16 cellular contexts compared by ENCODE assay signal in genomic region chr3:133591271-133591742, GRCh38. TPM values are rescaled to one million over a fixed set of nuclear protein-coding genes. Genes with fewer than 3 reads are reported as not detected.
DNase-seq lines count a peak whose midpoint lies in the region; ATAC-seq, FAIRE-seq and TF ChIP-seq lines count a peak whose summit lies in the region.
"Had no signal": no experiment of that assay in that cellular context is flagged by ENCODE, and none has a peak within 500 bp of the region (broad histone marks: within the 10 kb centered on the region; RNA-seq: fewer than 3 reads in every experiment).

No MANE protein-coding gene starts in this region.

- 68% methylated on average over 3 of the region's 3 CpGs for WGBS in HepG2 (ENCODE audit: low lambda C conversion rate)
- WGBS in right lobe of liver (ENCODE audit: insufficient coverage, low coverage, low lambda C conversion rate, missing lambda C conversion rate) = 95% methylated on average over 3 of the region's 3 CpGs
- 98% methylated on average over 3 of the region's 3 CpGs for WGBS in SK-N-SH (ENCODE audit: low lambda C conversion rate)

- FAIRE-seq in HepG2 (lab: Jason Lieb, UNC) = no peak
- FAIRE-seq: H1 had no signal

- H3K36me3 ChIP-seq in HepG2 (replicated peaks in 1 of 2; ENCODE audit: control insufficient read depth in 1 of 2, insufficient read depth in 2 of 2, low read length in 2 of 2) (peaks cover 5 to 23% of the 10 kb centered on the region in 2 experiments), right lobe of liver (peaks cover 1 to 29% (median 11%) of the 10 kb centered on the region in 4 donors), SK-N-SH (replicated peaks in 1 of 2; ENCODE audit: control insufficient read depth in 1 of 2, insufficient read depth in 2 of 2, low read length in 1 of 2) (peaks cover 36 to 39% of the 10 kb centered on the region in 2 experiments), upper lobe of right lung (peaks cover 36% of the 10 kb centered on the region)

- H3K4me3 ChIP-seq in HepG2 (replicated peaks in 1 of 3; ENCODE audit: insufficient read depth in 1 of 3, low read depth in 2 of 3, low read length in 3 of 3) (no peak overlapping the region), right lobe of liver (no peak overlapping the region), SK-N-SH (ENCODE audit: low read depth in 2 of 2, low read length in 1 of 2) (no peak overlapping the region), fibroblast of villous mesenchyme (ENCODE audit: low read depth, low read length) (no peak overlapping the region), upper lobe of right lung (no peak overlapping the region)
- H3K4me3 ChIP-seq: adrenal gland had no signal

- H3K9me2 ChIP-seq in SK-N-SH = no peaks in the 10 kb centered on the region

- no peak overlapping the region for H2AFZ ChIP-seq in HepG2 (ENCODE audit: low read length)
- no peak overlapping the region for H2AFZ ChIP-seq in SK-N-SH (ENCODE audit: low read depth)

- in situ Hi-C loops in HepG2 (cut with HindIII; ENCODE audit: extremely low pct_ligation_motif_present, low pct_unique_long_range_greater_than_20kb) = no loop called here

- no peaks in the 10 kb centered on the region for H3K4me1 ChIP-seq in HepG2 (ENCODE audit: insufficient read depth, low read length)
- peaks cover 0 to 21% (median 9%) of the 10 kb centered on the region in 4 donors for H3K4me1 ChIP-seq in right lobe of liver
- H3K4me1 ChIP-seq in SK-N-SH (ENCODE audit: control insufficient read depth in 1 of 2, insufficient read depth in 2 of 2, low read depth in 1 of 2, low read length in 1 of 2) = peaks cover 0 to 4% of the 10 kb centered on the region in 2 experiments; a peak in 2 of 4 replicates
- peaks cover 13% of the 10 kb centered on the region for H3K4me1 ChIP-seq in upper lobe of right lung

- H3K27me3 ChIP-seq in HepG2 (ENCODE audit: control insufficient read depth in 1 of 2, insufficient read depth in 2 of 2, low read length in 2 of 2) (no peaks in the 10 kb centered on the region; a peak in 1 of 5 replicates), right lobe of liver (no peaks in the 10 kb centered on the region), SK-N-SH (ENCODE audit: insufficient read depth) (no peaks in the 10 kb centered on the region), upper lobe of right lung (no peaks in the 10 kb centered on the region)
- H3K27me3 ChIP-seq: adrenal gland, neutrophil had no signal

- H3K9ac ChIP-seq in HepG2 (ENCODE audit: insufficient read depth, low read depth, low read length) = no peak overlapping the region
- H3K9ac ChIP-seq in SK-N-SH = no peak overlapping the region

- POLR2A ChIA-PET in HepG2 (lab: Yijun Ruan, JAX) = interaction anchor here (0.6 to 1.3 kb wide), 2 partner anchors 15 to 544 kb away, joined by 3 read pairs; no protein-coding TSS in a partner anchor
- POLR2A ChIA-PET in SK-N-SH (lab: Yijun Ruan, JAX) = no interaction called here

- TF ChIP-seq EP300 in HepG2 (IDR thresholded peaks at IDR 0.05; ENCODE audit: low read depth in 2 of 2, low read length in 2 of 2) (no peak), HepG2 (CRISPR knock-in tag; IDR thresholded peaks at IDR 0.05; ENCODE audit: borderline replicate concordance) (no peak), SK-N-SH (IDR thresholded peaks at IDR 0.05; ENCODE audit: borderline replicate concordance in 1 of 2, low read depth in 1 of 2, low read length in 1 of 2) (no peak)

- intact Hi-C loops in HepG2 (cut with micrococcal nuclease; ENCODE audit: unreplicated experiment) (no loop called here), right lobe of liver (cut with DNase I) (no loop called here), upper lobe of right lung (cut with DNase I) (no loop called here)

- DNase-seq in HepG2 (ENCODE audit: low spot score) (no peak), right lobe of liver (no peak), SK-N-SH (no peak), fibroblast of villous mesenchyme (ENCODE audit: low read depth) (peak; percentile 38), upper lobe of right lung (no peak), NCI-H526 (lab: John Stamatoyannopoulos, UW) (no peak)
- DNase-seq: activated CD8-positive, alpha-beta memory T cell treated with anti-CD3 and anti-CD28 coated beads for 24 hours; adrenal gland; islet precursor cell; MV-4-11; NCI-H69; stimulated activated CD4-positive, alpha-beta T cell treated with anti-CD3 and anti-CD28 coated beads, Interleukin-2, amount 100 ng/mL, for 24 hours had no signal

- H4K20me1 ChIP-seq in HepG2 (ENCODE audit: insufficient read depth, low read length) (0 out of 2 replicates have a peak, but pooled peaks cover 3% of the 10 kb centered on the region), SK-N-SH (ENCODE audit: insufficient read depth) (peaks cover 23% of the 10 kb centered on the region)

- H3K27ac ChIP-seq in HepG2 (ENCODE audit: extremely low read length, insufficient read depth, low read length) (no peak overlapping the region), right lobe of liver (no peak overlapping the region), SK-N-SH (ENCODE audit: low read depth in 2 of 2, low read length in 1 of 2) (peak overlapping the region in 1 of 2 experiments; percentile 64; a peak in 2 of 4 replicates), upper lobe of right lung (no peak overlapping the region)
- H3K27ac ChIP-seq: adrenal gland, neutrophil had no signal

- ATAC-seq in HepG2 (peak; percentile 33), right lobe of liver (no peak), upper lobe of right lung (peak; percentile 77), HG03432 (IDR thresholded peaks at IDR 0.05; ENCODE audit: unreplicated experiment) (no peak), HG03457 (IDR thresholded peaks at IDR 0.05; ENCODE audit: unreplicated experiment) (no peak)

- BruUV-seq in HepG2 (replicated peaks; lab: Mats Ljungman, UMichigan) = no TSS peak

- CTCF ChIA-PET in HepG2 (lab: Yijun Ruan, JAX; ENCODE audit: low intra/inter-chr PET ratio, low total read pairs) = no interaction called here
- CTCF ChIA-PET in SK-N-SH (lab: Yijun Ruan, JAX) = no interaction called here

- no peak for TF ChIP-seq CTCF in HepG2 (CRISPR knock-in tag; IDR thresholded peaks at IDR 0.05)
- no peak for TF ChIP-seq CTCF in right lobe of liver (IDR thresholded peaks at IDR 0.05)
- no peak for TF ChIP-seq CTCF in SK-N-SH (IDR thresholded peaks at IDR 0.05)
- no peak for TF ChIP-seq CTCF in fibroblast of villous mesenchyme (IDR thresholded peaks at IDR 0.05; ENCODE audit: insufficient read depth, low read depth, low read length)
- TF ChIP-seq CTCF in upper lobe of right lung (IDR thresholded peaks at IDR 0.05) = no peak

- H3K9me3 ChIP-seq in HepG2 (ENCODE audit: low read length) = no peaks in the 10 kb centered on the region
- no peaks in the 10 kb centered on the region for H3K9me3 ChIP-seq in right lobe of liver
- H3K9me3 ChIP-seq in SK-N-SH = no peaks in the 10 kb centered on the region
- H3K9me3 ChIP-seq in upper lobe of right lung = no peaks in the 10 kb centered on the region
- H3K9me3 ChIP-seq: adrenal gland, neutrophil had no signal

- no peak overlapping the region for H3K4me2 ChIP-seq in HepG2 (ENCODE audit: low read depth, low read length)
- no peak overlapping the region for H3K4me2 ChIP-seq in SK-N-SH

- TF ChIP-seq RAD21 in HepG2 (CRISPR knock-in tag; IDR thresholded peaks at IDR 0.05) (no peak), SK-N-SH (IDR thresholded peaks at IDR 0.05; ENCODE audit: low read length) (no peak)

- H3K79me2 ChIP-seq in HepG2 (ENCODE audit: insufficient read depth, low read length) (no peaks in the 10 kb centered on the region), SK-N-SH (ENCODE audit: insufficient read depth) (peaks cover 29% of the 10 kb centered on the region; the same call in 1 of the 2 replicates)

- TF ChIP-seq POLR2A in HepG2 (IDR thresholded peaks at IDR 0.05; ENCODE audit: insufficient read depth in 1 of 2, low read depth in 2 of 2, low read length in 2 of 2) (no peak), right lobe of liver (IDR thresholded peaks at IDR 0.05) (no peak)

- H3F3A ChIP-seq in SK-N-SH (replicated peaks; ENCODE audit: insufficient read depth) = peaks cover 52% of the 10 kb centered on the region

TF ChIP-seq in HepG2, 621 proteins besides CTCF, POLR2A, EP300 and RAD21 (continues in another document):
- no peak for TF ChIP-seq CHD2 (IDR thresholded peaks at IDR 0.05; ENCODE audit: low read depth, low read length)
- no peak for TF ChIP-seq ZNF207 (IDR thresholded peaks at IDR 0.05; ENCODE audit: borderline replicate concordance)

TF ChIP-seq in SK-N-SH, 30 proteins besides CTCF, POLR2A, EP300 and RAD21 (continues in another document):
- TF ChIP-seq TCF12 (IDR thresholded peaks at IDR 0.05) (peak; percentile 18; the same call in 1 of the 2 replicates), FOXJ3 (CRISPR knock-in tag; IDR thresholded peaks at IDR 0.05) (no peak), YY1 (IDR thresholded peaks at IDR 0.05; ENCODE audit: low read depth) (no peak), JUND (IDR thresholded peaks at IDR 0.05) (peak; percentile 67)

RNA-seq across cellular contexts. Expression of gene CDV3, which starts 17.8 kb away (rescaled TPM):
- total RNA-seq in HepG2 (2016; rRNA removed; fragmentation: Illumina TruSeq; extraction: Trizol) (145 and 190 TPM in 2 replicates), right lobe of liver (100 to 1,000 TPM in 1 of 6 experiments, 10 to 100 TPM in 5; 61.3 to 104 (median 81.3) TPM), fibroblast of villous mesenchyme (184 and 277 TPM in 2 replicates), upper lobe of right lung (184 TPM)
- total RNA-seq in HepG2 (2016; cell fraction: cytosol; rRNA removed; fragmentation: Illumina TruSeq; extraction: Trizol; ENCODE audit: low read depth) = 29.7 and 31.6 TPM in 2 replicates
- 140 and 167 TPM in 2 replicates for total RNA-seq in HepG2 (2016; cell fraction: insoluble cytoplasmic fraction; rRNA removed; fragmentation: Illumina TruSeq; extraction: Trizol)
- total RNA-seq in HepG2 (2016; cell fraction: membrane; rRNA removed; fragmentation: Illumina TruSeq; extraction: Trizol) = 96.9 and 108 TPM in 2 replicates
- 70.3 and 72.0 TPM in 2 replicates for total RNA-seq in HepG2 (2016; cell fraction: nucleus; rRNA removed; fragmentation: Illumina TruSeq; extraction: Trizol)
- polyA plus RNA-seq in HepG2 (2011; rRNA removed) (44.9 and 46.6 TPM in 2 replicates), SK-N-SH (2012; rRNA removed) (35.4 and 43.2 TPM in 2 replicates)
- 20.0 and 35.2 TPM in 2 replicates for polyA plus RNA-seq in HepG2 (2011; cell fraction: cytosol; rRNA removed)
- 11.8 and 17.9 TPM in 2 replicates for polyA plus RNA-seq in HepG2 (2011; cell fraction: nucleus; rRNA removed)
- polyA plus RNA-seq in HepG2 (2012) = 98.7 and 98.9 TPM in 2 replicates
- 29.7 and 32.6 TPM in 2 replicates for polyA plus RNA-seq in HepG2 (2016; cell fraction: cytosol; fragmentation: Illumina TruSeq; extraction: Trizol; ENCODE audit: low read depth)
- polyA plus RNA-seq in HepG2 (2016; cell fraction: insoluble cytoplasmic fraction; fragmentation: Illumina TruSeq; extraction: Trizol; ENCODE audit: low read depth) = 154 TPM in 2 replicates
- polyA plus RNA-seq in HepG2 (2016; cell fraction: membrane; fragmentation: Illumina TruSeq; extraction: Trizol; ENCODE audit: low read depth) = 62.3 and 67.4 TPM in 2 replicates
- 72.4 and 78.4 TPM in 2 replicates for polyA plus RNA-seq in HepG2 (2016; cell fraction: nucleus; fragmentation: Illumina TruSeq; extraction: Trizol; ENCODE audit: insufficient read depth, low read depth)
- 25.2 and 41.8 TPM in 2 replicates for polyA minus RNA-seq in HepG2 (2011; rRNA and poly(A)+ RNA removed; ENCODE audit: low replicate concordance)
- 46.6 and 59.2 TPM in 2 replicates for polyA minus RNA-seq in HepG2 (2011; cell fraction: cytosol; rRNA and poly(A)+ RNA removed)
- 35.8 and 50.4 TPM in 2 replicates for polyA minus RNA-seq in HepG2 (2011; cell fraction: nucleus; rRNA and poly(A)+ RNA removed)
- 53.6 and 71.5 TPM in 2 replicates for polyA plus RNA-seq in SK-N-SH (2012; cell fraction: cytosol; rRNA removed)
- 10.3 and 24.0 TPM in 2 replicates for polyA plus RNA-seq in SK-N-SH (2012; cell fraction: nucleus; rRNA removed)

Comparison
In these comparisons a context has a peak if more than half of its experiments do, and no peak if none do; other contexts are left out.
1. ATAC-seq: peak in HepG2 (single experiment) and upper lobe of right lung (single experiment); none in right lobe of liver (0 of 4), HG03432 (single experiment) and HG03457 (single experiment).
2. Of the 25 proteins assayed by ChIP-seq in both HepG2 and SK-N-SH: peak only in HepG2: none; only in SK-N-SH: FOSL2, JUND and TCF12; in both: none; in neither: 22.